Comparison of ENCODE assay signal across 21 cellular contexts in the genomic region with DNA sequence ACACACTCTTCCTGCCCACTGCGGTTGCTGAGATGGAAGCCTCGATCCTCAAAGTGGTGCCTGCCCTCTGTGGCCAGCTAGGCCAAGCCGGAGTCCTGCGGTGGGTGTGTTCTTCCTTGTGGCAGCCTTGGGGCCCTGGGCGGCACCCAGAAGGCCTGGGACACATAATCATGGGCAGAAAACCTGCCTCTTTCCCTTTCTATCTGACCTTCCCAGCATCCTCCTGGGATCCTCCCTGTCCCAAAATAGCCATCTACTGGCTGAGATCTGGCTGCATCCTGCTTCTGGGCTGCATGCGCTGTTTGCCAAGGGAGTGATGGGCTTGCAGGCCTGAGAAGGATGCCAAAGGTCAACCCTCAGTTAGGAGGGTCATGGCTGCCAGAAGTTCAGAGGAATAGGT. TPM values are rescaled to one million over a fixed set of nuclear protein-coding genes. Genes with fewer than 3 reads are reported as not detected.
"Had no signal": no experiment of that assay in that cellular context is flagged by ENCODE, and none has a peak within 500 bp of the region (broad histone marks: within the 10 kb centered on the region; RNA-seq: fewer than 3 reads in every experiment).

No MANE protein-coding gene starts in this region.

- H3K27ac ChIP-seq: dorsolateral prefrontal cortex, ovary, stomach, thyroid gland, vagina had no signal

- H3K36me3 ChIP-seq: ovary, stomach, thyroid gland, vagina had no signal

- ATAC-seq: natural killer cell treated with Interleukin-12 subunit alpha and Interleukin-12 subunit beta and Interleukin-15 and Interleukin-18, amount 100 ng/mL, for 72 hours; sciatic nerve; stimulated activated effector memory CD8-positive, alpha-beta T cell treated with anti-CD3 and anti-CD28 coated beads, Interleukin-12 subunit alpha, Interleukin-12 subunit beta, amount 100 ng/mL, for 72 hours had no signal

- DNase-seq: cerebellar nuclear complex; dorsolateral prefrontal cortex; effector CD4-positive, alpha-beta T cell; hippocampal formation; left colon; naive B cell; nucleus accumbens; ovary; retina; stimulated activated CD4-positive, alpha-beta T cell treated with anti-CD3 and anti-CD28 coated beads, Interleukin-2, amount 100 ng/mL, for 24 hours; stimulated activated CD4-positive, alpha-beta T cell treated with anti-CD3 and anti-CD28 coated beads, Interleukin-4, amount 100 ng/mL, for 24 hours; stimulated activated naive CD4-positive, alpha-beta T cell treated with Interleukin-2 at 50 U/mL for 16 hours; stomach; thyroid gland; trophoblast cell had no signal

- H3K4me2 ChIP-seq: smooth muscle cell had no signal

- H3K9me3 ChIP-seq: ovary, stomach, thyroid gland, vagina had no signal

- H3K4me1 ChIP-seq: stomach, thyroid gland, vagina had no signal

- H3K27me3 ChIP-seq: ovary, thyroid gland, vagina had no signal

- H3K4me3 ChIP-seq: dorsolateral prefrontal cortex, lung, ovary, smooth muscle cell, stomach, thyroid gland, vagina had no signal

RNA-seq across cellular contexts. Expression of a gene that starts 23.9 kb away (rescaled TPM):
- total RNA-seq: natural killer cell treated with Interleukin-12 subunit alpha and Interleukin-12 subunit beta and Interleukin-15 and Interleukin-18, amount 100 ng/mL, for 72 hours; vagina had no signal
